16 cellular contexts compared by ENCODE assay signal in the genomic region with DNA sequence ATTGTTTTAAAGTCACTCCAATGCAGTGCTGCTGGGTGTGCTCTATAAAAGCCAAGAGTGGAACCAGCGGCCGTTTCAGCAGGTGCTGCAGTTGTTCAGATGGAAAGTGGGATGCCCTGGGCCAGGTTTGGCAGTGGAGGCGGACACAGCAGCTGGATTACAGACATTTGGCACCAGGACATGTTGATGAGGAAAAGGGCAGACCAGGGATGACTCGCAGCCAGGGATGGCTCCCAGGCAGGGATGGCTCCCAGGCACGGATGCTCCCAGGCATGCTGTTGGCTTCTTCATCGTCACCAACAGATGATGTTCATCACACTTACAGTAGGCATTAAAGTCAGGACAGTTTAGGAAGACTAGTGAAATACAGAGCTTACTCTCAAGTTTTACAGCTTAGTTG.
"Had no signal": no experiment of that assay in that cellular context is flagged by ENCODE, and none has a peak within 500 bp of the region (broad histone marks: within the 10 kb centered on the region; RNA-seq: fewer than 3 reads in every experiment).

No MANE protein-coding gene starts in this region.

- H3K4me3 Mint-ChIP-seq: activated CD4-positive, alpha-beta T cell treated with anti-CD3 and anti-CD28 coated beads, Interleukin-2, amount 10 ng/mL, durations not matched to agents 7 days and 5 days; activated naive CD8-positive, alpha-beta T cell treated with anti-CD3 and anti-CD28 coated beads, Interleukin-2, amount 50 U/mL, for 24 hours; activated T-helper 1 cell treated with anti-CD3 and anti-CD28 coated beads, Interleukin-12 subunit alpha, Interleukin-12 subunit beta, Interleukin-2, Interleukin-4 antibody, amounts not matched to agents 30 ng/mL and 10 ng/mL and 1 ng/mL, durations not matched to agents 14 hours and 24 hours and 36 hours; effector memory CD8-positive, alpha-beta T cell; mesothelial cell of epicardium; neural crest cell had no signal

- H3K27me3 Mint-ChIP-seq: activated CD4-positive, alpha-beta T cell treated with anti-CD3 and anti-CD28 coated beads, Interleukin-2, amount 10 ng/mL, durations not matched to agents 7 days and 5 days; activated naive CD8-positive, alpha-beta T cell treated with anti-CD3 and anti-CD28 coated beads, Interleukin-2, amount 50 U/mL, for 24 hours; effector memory CD8-positive, alpha-beta T cell had no signal

- DNase-seq: activated CD4-positive, alpha-beta T cell treated with anti-CD3 and anti-CD28 coated beads, Interleukin-2, amount 10 ng/mL, durations not matched to agents 7 days and 5 days; activated naive CD4-positive, alpha-beta T cell treated with Interleukin-2 at 50 U/mL for 16 hours; activated naive CD8-positive, alpha-beta T cell treated with anti-CD3 and anti-CD28 coated beads, Interleukin-2, amount 50 U/mL, for 24 hours; dermis blood vessel endothelial cell; effector memory CD8-positive, alpha-beta T cell; left colon; lower lobe of right lung; ovary; stimulated activated CD4-positive, alpha-beta T cell treated with anti-CD3 and anti-CD28 coated beads, Interleukin-12 subunit alpha, Interleukin-12 subunit beta, amount 100 ng/mL, for 4 hours; stimulated activated CD4-positive, alpha-beta T cell treated with anti-CD3 and anti-CD28 coated beads, Interleukin-2, amount 100 ng/mL, for 24 hours; stomach; testis had no signal

- H3K36me3 Mint-ChIP-seq: mesothelial cell of epicardium had no signal

- H3K4me1 Mint-ChIP-seq: activated CD4-positive, alpha-beta T cell treated with anti-CD3 and anti-CD28 coated beads, Interleukin-2, amount 10 ng/mL, durations not matched to agents 7 days and 5 days had no signal

- ATAC-seq: activated naive CD8-positive, alpha-beta T cell treated with anti-CD3 and anti-CD28 coated beads, Interleukin-2, amount 50 U/mL, for 24 hours; effector memory CD8-positive, alpha-beta T cell; left colon; lower lobe of right lung; sciatic nerve had no signal

- H3K27ac Mint-ChIP-seq: activated CD4-positive, alpha-beta T cell treated with anti-CD3 and anti-CD28 coated beads, Interleukin-2, amount 10 ng/mL, durations not matched to agents 7 days and 5 days; activated naive CD8-positive, alpha-beta T cell treated with anti-CD3 and anti-CD28 coated beads, Interleukin-2, amount 50 U/mL, for 24 hours; activated T-helper 1 cell treated with anti-CD3 and anti-CD28 coated beads, Interleukin-12 subunit alpha, Interleukin-12 subunit beta, Interleukin-2, Interleukin-4 antibody, amounts not matched to agents 30 ng/mL and 10 ng/mL and 1 ng/mL, durations not matched to agents 14 hours and 24 hours and 36 hours; effector memory CD8-positive, alpha-beta T cell; mesothelial cell of epicardium had no signal

- H3K9me3 Mint-ChIP-seq: activated CD4-positive, alpha-beta T cell treated with anti-CD3 and anti-CD28 coated beads, Interleukin-2, amount 10 ng/mL, durations not matched to agents 7 days and 5 days; activated naive CD8-positive, alpha-beta T cell treated with anti-CD3 and anti-CD28 coated beads, Interleukin-2, amount 50 U/mL, for 24 hours; activated T-helper 1 cell treated with anti-CD3 and anti-CD28 coated beads, Interleukin-12 subunit alpha, Interleukin-12 subunit beta, Interleukin-2, Interleukin-4 antibody, amounts not matched to agents 30 ng/mL and 10 ng/mL and 1 ng/mL, durations not matched to agents 14 hours and 24 hours and 36 hours; effector memory CD8-positive, alpha-beta T cell; mesothelial cell of epicardium; neural crest cell had no signal
